In the genomic region with DNA sequence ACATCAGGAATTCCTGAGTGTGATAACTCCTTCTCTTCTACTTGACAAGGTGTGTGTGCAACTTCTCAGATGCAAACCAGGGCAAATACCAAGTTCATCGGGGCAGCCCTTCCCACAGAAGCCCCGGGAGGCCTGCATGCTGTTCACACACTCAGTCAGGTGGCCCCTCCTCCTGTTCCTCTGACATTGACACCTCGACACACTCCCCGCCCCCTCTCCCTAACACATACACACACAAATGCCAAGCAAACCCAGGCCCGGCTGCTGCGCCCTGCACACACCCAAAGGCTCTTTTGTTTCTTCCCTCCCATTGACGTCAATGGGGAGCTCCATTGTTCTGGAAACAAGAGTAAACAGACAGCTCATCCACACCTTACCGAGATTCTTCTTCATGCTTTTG, we compare ENCODE assay signal across 8 cellular contexts. TPM values are rescaled to one million over a fixed set of nuclear protein-coding genes. Genes with fewer than 3 reads are reported as not detected.
DNase-seq lines count a peak whose midpoint lies in the region; ATAC-seq, FAIRE-seq and TF ChIP-seq lines count a peak whose summit lies in the region.

No MANE protein-coding gene starts in this region.

- no TSS peak for BruUV-seq in MCF 10A (replicated peaks; lab: Mats Ljungman, UMichigan)

- WGBS in mesendoderm (ENCODE audit: extremely low coverage, insufficient coverage, low lambda C conversion rate): no CpG with 5 or more reads among the region's 8 CpGs

- H3K9ac ChIP-seq in mesendoderm (ENCODE audit: low read length): no peak overlapping the region

- H2BK120ac ChIP-seq in mesendoderm (ENCODE audit: low read depth, low read length): no peak overlapping the region

- ATAC-seq in HG03135 (IDR thresholded peaks at IDR 0.05; ENCODE audit: unreplicated experiment): no peak

- no peak overlapping the region for H3K4me2 ChIP-seq in mesendoderm (ENCODE audit: low read length)

- H3K27ac ChIP-seq in mesendoderm (ENCODE audit: low read depth, low read length): no peak overlapping the region
- peak overlapping the region; percentile 67 to 96 for H3K27ac ChIP-seq in uterus

- no peak overlapping the region for H2AK5ac ChIP-seq in mesendoderm (ENCODE audit: low read length)

- no peak overlapping the region for H2BK15ac ChIP-seq in mesendoderm (replicated peaks; ENCODE audit: low read depth)

- H3K27me3 Mint-ChIP-seq in HFFc6 (ENCODE audit: insufficient read depth) (peaks cover 14% of the 10 kb centered on the region), MCF 10A (ENCODE audit: insufficient read depth, unreplicated experiment) (peaks cover 5% of the 10 kb centered on the region)

- H3K4me3 Mint-ChIP-seq in HFFc6 (peak overlapping the region; percentile 33; the same call in 1 of the 2 replicates), MCF 10A (ENCODE audit: unreplicated experiment) (peak overlapping the region; percentile 74)

- H3K4me1 Mint-ChIP-seq in HFFc6 (ENCODE audit: low read depth) (peaks cover 35% of the 10 kb centered on the region), MCF 10A (ENCODE audit: insufficient read depth, unreplicated experiment) (peaks cover 43% of the 10 kb centered on the region)

- POLR2A ChIA-PET in MCF 10A (lab: Yijun Ruan, JAX): interaction anchor here (0.6 to 8.9 kb wide), 27 partner anchors 13 to 1825 kb away, joined by 3 to 139 read pairs (median 4); partner anchors contain the start of genes SCLY and TRAF3IP1

- no peak overlapping the region for H3K23ac ChIP-seq in mesendoderm (ENCODE audit: low read length)

- no peak overlapping the region for H4K8ac ChIP-seq in mesendoderm (ENCODE audit: low read depth, low read length)

- H3K27me3 ChIP-seq in mesendoderm (ENCODE audit: insufficient read depth, low read length, poor library complexity) (no peaks in the 10 kb centered on the region), uterus (no peaks in the 10 kb centered on the region)

- H3K4me1 ChIP-seq in mesendoderm (ENCODE audit: control insufficient read depth, low read depth, low read length) (peaks cover 14% of the 10 kb centered on the region), uterus (peaks cover 12 to 13% of the 10 kb centered on the region in 2 donors)

- H3K27ac Mint-ChIP-seq in HFFc6 (peak overlapping the region; percentile 86), MCF 10A (ENCODE audit: low read depth, unreplicated experiment) (peak overlapping the region; percentile 99)

- H3K79me2 ChIP-seq in mesendoderm (ENCODE audit: control insufficient read depth, insufficient read depth, low read length): peaks cover 2% of the 10 kb centered on the region

- H3K9me3 ChIP-seq in uterus: no peaks in the 10 kb centered on the region

- intact Hi-C loops in MCF 10A (cut with micrococcal nuclease): loop anchor here (1.0 kb wide), 2 partner anchors 30 to 149 kb away; partner anchors contain the start of gene TRAF3IP1
- intact Hi-C loops in uterus (cut with DNase I; ENCODE audit: low total_unique reads): no loop called here

- FAIRE-seq in GM12892 (lab: Jason Lieb, UNC): no peak

- no peak overlapping the region for H3K18ac ChIP-seq in mesendoderm (ENCODE audit: low read length)

- no peaks in the 10 kb centered on the region for H3K36me3 ChIP-seq in mesendoderm (ENCODE audit: control insufficient read depth, insufficient read depth, low read length)
- no peaks in the 10 kb centered on the region for H3K36me3 ChIP-seq in uterus

- H4K5ac ChIP-seq in mesendoderm (ENCODE audit: low read length): no peak overlapping the region

- CTCF ChIA-PET in MCF 10A (lab: Yijun Ruan, JAX): interaction anchor here (0.6 to 2.5 kb wide), 7 partner anchors 10 to 992 kb away, joined by 3 to 9 read pairs (median 5); no protein-coding TSS in a partner anchor

- no peak overlapping the region for H3K4ac ChIP-seq in mesendoderm (ENCODE audit: low read depth, low read length)

- H3K56ac ChIP-seq in mesendoderm (ENCODE audit: low read length): peak overlapping the region; percentile 31

- no peaks in the 10 kb centered on the region for H3K36me3 Mint-ChIP-seq in HFFc6 (ENCODE audit: low read depth)
- peaks cover 12% of the 10 kb centered on the region for H3K36me3 Mint-ChIP-seq in MCF 10A (ENCODE audit: insufficient read depth, unreplicated experiment)

- peak; percentile 20 to 23 for TF ChIP-seq POLR2A in uterus (IDR thresholded peaks at IDR 0.05)
- TF ChIP-seq POLR2A in GM12892 (IDR thresholded peaks at IDR 0.05; ENCODE audit: low read depth, low read length): no peak

- peaks cover 4% of the 10 kb centered on the region for H3K79me1 ChIP-seq in mesendoderm (ENCODE audit: low read length)

- TF ChIP-seq CTCF in HFFc6 (IDR thresholded peaks at IDR 0.05) (no peak), MCF 10A (IDR thresholded peaks at IDR 0.05; ENCODE audit: unreplicated experiment) (no peak), uterus (IDR thresholded peaks at IDR 0.05) (no peak), GM20000 (IDR thresholded peaks at IDR 0.05; ENCODE audit: extremely low read depth, missing control alignments) (no peak)

- H3K9me3 Mint-ChIP-seq in HFFc6 (no peaks in the 10 kb centered on the region), MCF 10A (ENCODE audit: unreplicated experiment) (no peaks in the 10 kb centered on the region)

- H3K4me3 ChIP-seq in mesendoderm (ENCODE audit: low read length): no peak overlapping the region
- no peak overlapping the region for H3K4me3 ChIP-seq in uterus

- no peak for DNase-seq in HFFc6
- peak; percentile 96 for DNase-seq in NCI-H748 treated with DMSO at 0.1 percent for 48 hours (lab: John Stamatoyannopoulos, UW)
- DNase-seq in MCF 10A (ENCODE audit: unreplicated experiment): peak; percentile 100
- DNase-seq in mesendoderm: peak; percentile 88
- DNase-seq in uterus: peak in 1 of 2 donors; percentile 62
- DNase-seq in GM20000 (ENCODE audit: low spot score): no peak
- no peak for DNase-seq in GM12892 (ENCODE audit: insufficient read length)

- no peak overlapping the region for H2BK5ac ChIP-seq in mesendoderm (ENCODE audit: low read length)

RNA-seq across cellular contexts. Expression of gene PER2, which starts 1.7 kb away (rescaled TPM):
- total RNA-seq in HFFc6 (2021; fragmentation: NEBNext Ultra II Directional; extraction: Animal tissue kit (Norgen Biotek cat#: 25700)): 1 to 10 TPM; 4.3 to 5.7 (median 4.5) TPM
- total RNA-seq in MCF 10A (2022): 8.9 and 13.8 TPM in 2 replicates
- polyA plus RNA-seq in mesendoderm (2013, experiment 1 of 2): 2.2 TPM
- 2.0 TPM for polyA plus RNA-seq in mesendoderm (2013, experiment 2 of 2)
- 10 to 100 TPM in 3 of 4 donors, 1 to 10 TPM in 1; 2.9 to 40.9 (median 19.9) TPM for total RNA-seq in uterus
- polyA plus RNA-seq in GM12892 (2012; ENCODE audit: missing spikeins): 3.3 TPM

RNA-seq across cellular contexts. Expression of gene TRAF3IP1, which starts 30.2 kb away (rescaled TPM):
- total RNA-seq in HFFc6 (2021; fragmentation: NEBNext Ultra II Directional; extraction: Animal tissue kit (Norgen Biotek cat#: 25700)): 10 to 100 TPM; 15.7 to 21.7 (median 17.6) TPM
- total RNA-seq in MCF 10A (2022): 19.1 and 30.1 TPM in 2 replicates
- polyA plus RNA-seq in mesendoderm (2013, experiment 1 of 2): 11.7 TPM
- polyA plus RNA-seq in mesendoderm (2013, experiment 2 of 2): 12.0 TPM
- total RNA-seq in uterus: 10 to 100 TPM; 12.6 to 41.8 (median 27.6) TPM
- polyA plus RNA-seq in GM12892 (2012; ENCODE audit: missing spikeins): 5.5 TPM

RNA-seq across cellular contexts. Expression of gene HES6, which starts 50.2 kb away (rescaled TPM):
- 1 to 10 TPM in 2 of 6 experiments, under 1 TPM in 4; 0.47 to 1.0 (median 0.82) TPM for total RNA-seq in HFFc6 (2021; fragmentation: NEBNext Ultra II Directional; extraction: Animal tissue kit (Norgen Biotek cat#: 25700))
- total RNA-seq in MCF 10A (2022) (16.8 and 19.7 TPM in 2 replicates), uterus (10 to 100 TPM in 2 of 4 donors, 1 to 10 TPM in 1, not detected in 1; 9.5 to 33.3 (median 10.2) TPM)
- 14.7 TPM for polyA plus RNA-seq in mesendoderm (2013, experiment 1 of 2)
- polyA plus RNA-seq in mesendoderm (2013, experiment 2 of 2): 14.6 TPM
- polyA plus RNA-seq in GM12892 (2012; ENCODE audit: missing spikeins): 0.42 TPM

Comparison
In these comparisons a context has a peak if more than half of its experiments do, and no peak if none do; other contexts are left out.
1. DNase-seq: peak in NCI-H748 treated with DMSO at 0.1 percent for 48 hours (single experiment), MCF 10A (single experiment) and mesendoderm (single experiment); none in HFFc6 (single experiment), GM20000 (single experiment) and GM12892 (single experiment).